8 cellular contexts compared by ENCODE assay signal in genomic region chr9:39463696-39464095, GRCh38.
DNase-seq lines count a peak whose midpoint lies in the region; ATAC-seq and FAIRE-seq lines count a peak whose summit lies in the region.
"Not testable (repeated sequence)": the region's sequence is repeated elsewhere in the genome, so short reads cannot be mapped to it uniquely, and the experiment has no call there.

No MANE protein-coding gene starts in this region.

- not testable (repeated sequence) for H3K9me3 Mint-ChIP-seq in CD4-positive, CD25-positive, alpha-beta regulatory T cell; activated T-helper 2 cell treated with anti-CD3 and anti-CD28 coated beads, Interferon-gamma antibody, Interleukin-2, Interleukin-4, amounts not matched to agents 10 μg/mL and 5 μg/mL and 100 μg/mL, durations not matched to agents 14 hours and 24 hours and 36 hours; memory B cell

- not testable (repeated sequence) for H3K9me3 ChIP-seq in CD4-positive, CD25-positive, alpha-beta regulatory T cell (ENCODE audit: control insufficient read depth in 2 of 2, low read length in 2 of 2); small intestine (ENCODE audit: control insufficient read depth, low read depth)

- not testable (repeated sequence) for H3K27me3 Mint-ChIP-seq in CD4-positive, CD25-positive, alpha-beta regulatory T cell; activated T-helper 2 cell treated with anti-CD3 and anti-CD28 coated beads, Interferon-gamma antibody, Interleukin-2, Interleukin-4, amounts not matched to agents 10 μg/mL and 5 μg/mL and 100 μg/mL, durations not matched to agents 14 hours and 24 hours and 36 hours (ENCODE audit: low read depth); memory B cell

- H3K36me3 ChIP-seq in CD4-positive, CD25-positive, alpha-beta regulatory T cell (ENCODE audit: control insufficient read depth, insufficient read depth, low read length); small intestine (ENCODE audit: control insufficient read depth in 2 of 2, insufficient read depth in 2 of 2, low read length in 2 of 2): not testable (repeated sequence)

- not testable (repeated sequence) for H3K4me1 ChIP-seq in CD4-positive, CD25-positive, alpha-beta regulatory T cell (ENCODE audit: control insufficient read depth, insufficient read depth, low read length, poor library complexity, severe bottlenecking); small intestine (ENCODE audit: control insufficient read depth in 2 of 2, insufficient read depth in 1 of 2, low read depth in 1 of 2, low read length in 1 of 2)

- peak overlapping the region in 1 of 3 donors; percentile 69 for H3K27ac Mint-ChIP-seq in CD4-positive, CD25-positive, alpha-beta regulatory T cell
- not testable (repeated sequence) for H3K27ac Mint-ChIP-seq in activated T-helper 2 cell treated with anti-CD3 and anti-CD28 coated beads, Interferon-gamma antibody, Interleukin-2, Interleukin-4, amounts not matched to agents 10 μg/mL and 5 μg/mL and 100 μg/mL, durations not matched to agents 14 hours and 24 hours and 36 hours
- peak overlapping the region; percentile 50 for H3K27ac Mint-ChIP-seq in memory B cell

- H3K27me3 ChIP-seq in CD4-positive, CD25-positive, alpha-beta regulatory T cell (ENCODE audit: control insufficient read depth, insufficient read depth, low read length); small intestine (ENCODE audit: control insufficient read depth in 2 of 2, insufficient read depth in 2 of 2, low read length in 2 of 2): not testable (repeated sequence)

- 2 to 17% (median 7%) methylated on average over 5 to 6 of the region's 8 CpGs for WGBS in small intestine, 3 donors

- H3K27ac ChIP-seq in CD4-positive, CD25-positive, alpha-beta regulatory T cell (ENCODE audit: insufficient read depth, low read length, poor library complexity, severe bottlenecking); small intestine (ENCODE audit: low read depth in 1 of 2, low read length in 1 of 2): not testable (repeated sequence)

- H3K4me1 Mint-ChIP-seq in CD4-positive, CD25-positive, alpha-beta regulatory T cell; activated T-helper 2 cell treated with anti-CD3 and anti-CD28 coated beads, Interferon-gamma antibody, Interleukin-2, Interleukin-4, amounts not matched to agents 10 μg/mL and 5 μg/mL and 100 μg/mL, durations not matched to agents 14 hours and 24 hours and 36 hours (ENCODE audit: low read depth); memory B cell: not testable (repeated sequence)

- not testable (repeated sequence) for H3K36me3 Mint-ChIP-seq in CD4-positive, CD25-positive, alpha-beta regulatory T cell; activated T-helper 2 cell treated with anti-CD3 and anti-CD28 coated beads, Interferon-gamma antibody, Interleukin-2, Interleukin-4, amounts not matched to agents 10 μg/mL and 5 μg/mL and 100 μg/mL, durations not matched to agents 14 hours and 24 hours and 36 hours (ENCODE audit: low read depth); memory B cell

- H3K4me3 Mint-ChIP-seq in CD4-positive, CD25-positive, alpha-beta regulatory T cell: peak overlapping the region in 3 of 4 donors; percentile 89 to 96 (median 94)
- H3K4me3 Mint-ChIP-seq in activated T-helper 2 cell treated with anti-CD3 and anti-CD28 coated beads, Interferon-gamma antibody, Interleukin-2, Interleukin-4, amounts not matched to agents 10 μg/mL and 5 μg/mL and 100 μg/mL, durations not matched to agents 14 hours and 24 hours and 36 hours (ENCODE audit: low read depth): peak overlapping the region; percentile 26
- peak overlapping the region; percentile 97 for H3K4me3 Mint-ChIP-seq in memory B cell

- not testable (repeated sequence) for FAIRE-seq in small intestine (lab: Jason Lieb, UNC)

- DNase-seq in CD4-positive, CD25-positive, alpha-beta regulatory T cell: peak in 1 of 3 donors; percentile 7
- DNase-seq in NCI-H2171 treated with DMSO at 0.1 percent for 48 hours (lab: John Stamatoyannopoulos, UW) (peak; percentile 17), memory B cell (ENCODE audit: low spot score in 2 of 2) (peak in 1 of 2 donors; percentile 9), small intestine (peak; percentile 2)
- not testable (repeated sequence) for DNase-seq in activated T-helper 2 cell treated with anti-CD3 and anti-CD28 coated beads, Interferon-gamma antibody, Interleukin-2, Interleukin-4, amounts not matched to agents 10 μg/mL and 5 μg/mL and 100 μg/mL, durations not matched to agents 14 hours and 24 hours and 36 hours (ENCODE audit: low spot score)

- ATAC-seq in CD4-positive, CD25-positive, alpha-beta regulatory T cell (ENCODE audit: low read depth in 2 of 2): not testable (repeated sequence)
- ATAC-seq in GM19438 (IDR thresholded peaks at IDR 0.05; ENCODE audit: low read depth, unreplicated experiment) (peak; percentile 36), HG03045 (IDR thresholded peaks at IDR 0.05; ENCODE audit: unreplicated experiment) (peak; percentile 36), esophagus mucosa (peak; percentile 95), memory B cell (ENCODE audit: low read depth) (peak; percentile 28)

- intact Hi-C loops in activated T-helper 2 cell treated with anti-CD3 and anti-CD28 coated beads, Interferon-gamma antibody, Interleukin-2, Interleukin-4, amounts not matched to agents 10 μg/mL and 5 μg/mL and 100 μg/mL, durations not matched to agents 14 hours and 24 hours and 36 hours (cut with micrococcal nuclease): not testable (repeated sequence)

- peak overlapping the region; percentile 24 for H3K4me3 ChIP-seq in CD4-positive, CD25-positive, alpha-beta regulatory T cell (ENCODE audit: low read depth, low read length)
- not testable (repeated sequence) for H3K4me3 ChIP-seq in small intestine (ENCODE audit: low read depth in 1 of 2, low read length in 2 of 2)

Comparison
In these comparisons a context has a peak if more than half of its experiments do, and no peak if none do; other contexts are left out.
1. H3K4me3 Mint-ChIP-seq: peak in every context shown above with its lines; median percentile 97 in memory B cell; 94 in CD4-positive, CD25-positive, alpha-beta regulatory T cell; 26 in activated T-helper 2 cell treated with anti-CD3 and anti-CD28 coated beads, Interferon-gamma antibody, Interleukin-2, Interleukin-4, amounts not matched to agents 10 μg/mL and 5 μg/mL and 100 μg/mL, durations not matched to agents 14 hours and 24 hours and 36 hours.